Comparison of ENCODE assay signal across 2 cellular contexts in the genomic region with DNA sequence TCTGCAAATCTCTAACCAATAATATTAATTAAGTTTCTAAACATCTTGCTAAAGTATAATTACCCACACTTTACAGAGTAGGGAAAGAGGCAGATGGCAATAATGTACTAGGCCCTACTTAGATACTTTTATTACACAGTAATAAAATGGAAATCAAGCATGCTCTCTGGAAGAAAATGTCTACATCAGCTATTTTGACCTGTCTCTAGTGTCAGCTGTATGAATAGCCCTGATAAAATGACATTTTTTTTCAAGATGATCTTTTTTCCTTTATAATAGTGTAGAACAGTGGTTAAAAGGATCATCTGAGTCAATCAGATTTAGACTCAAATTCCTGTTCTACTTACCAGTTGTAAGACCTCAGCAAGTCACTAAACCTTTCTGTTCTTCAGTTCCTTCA.
TF ChIP-seq lines count a peak whose summit lies in the region.

No MANE protein-coding gene starts in this region.

TF ChIP-seq in K562, 482 proteins besides CTCF, POLR2A, EP300 and RAD21 (continued from another document):
- TF ChIP-seq, protein P1, sequence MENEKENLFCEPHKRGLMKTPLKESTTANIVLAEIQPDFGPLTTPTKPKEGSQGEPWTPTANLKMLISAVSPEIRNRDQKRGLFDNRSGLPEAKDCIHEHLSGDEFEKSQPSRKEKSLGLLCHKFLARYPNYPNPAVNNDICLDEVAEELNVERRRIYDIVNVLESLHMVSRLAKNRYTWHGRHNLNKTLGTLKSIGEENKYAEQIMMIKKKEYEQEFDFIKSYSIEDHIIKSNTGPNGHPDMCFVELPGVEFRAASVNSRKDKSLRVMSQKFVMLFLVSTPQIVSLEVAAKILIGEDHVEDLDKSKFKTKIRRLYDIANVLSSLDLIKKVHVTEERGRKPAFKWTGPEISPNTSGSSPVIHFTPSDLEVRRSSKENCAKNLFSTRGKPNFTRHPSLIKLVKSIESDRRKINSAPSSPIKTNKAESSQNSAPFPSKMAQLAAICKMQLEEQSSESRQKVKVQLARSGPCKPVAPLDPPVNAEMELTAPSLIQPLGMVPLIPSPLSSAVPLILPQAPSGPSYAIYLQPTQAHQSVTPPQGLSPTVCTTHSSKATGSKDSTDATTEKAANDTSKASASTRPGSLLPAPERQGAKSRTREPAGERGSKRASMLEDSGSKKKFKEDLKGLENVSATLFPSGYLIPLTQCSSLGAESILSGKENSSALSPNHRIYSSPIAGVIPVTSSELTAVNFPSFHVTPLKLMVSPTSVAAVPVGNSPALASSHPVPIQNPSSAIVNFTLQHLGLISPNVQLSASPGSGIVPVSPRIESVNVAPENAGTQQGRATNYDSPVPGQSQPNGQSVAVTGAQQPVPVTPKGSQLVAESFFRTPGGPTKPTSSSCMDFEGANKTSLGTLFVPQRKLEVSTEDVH (IDR thresholded peaks at IDR 0.05; ENCODE audit: low read depth, partially characterized antibody), result no peak
- TF ChIP-seq DIDO1 (tag; IDR thresholded peaks at IDR 0.05; ENCODE audit: low read depth), result no peak
- TF ChIP-seq ZNF316 (IDR thresholded peaks at IDR 0.05), result peak; percentile 12; the same call in 1 of the 2 replicates
- no peak for TF ChIP-seq GATA2 (CRISPR knock-in tag; IDR thresholded peaks at IDR 0.05)
- no peak for TF ChIP-seq L3MBTL2 (IDR thresholded peaks at IDR 0.05)
- TF ChIP-seq MAFF (IDR thresholded peaks at IDR 0.05; ENCODE audit: low read length), result peak; percentile 31; the same call in 1 of the 2 replicates
- no peak for TF ChIP-seq ARHGAP35 (IDR thresholded peaks at IDR 0.05; ENCODE audit: partially characterized antibody)
- no peak for TF ChIP-seq MED1 (CRISPR knock-in tag; IDR thresholded peaks at IDR 0.05; ENCODE audit: borderline replicate concordance)
- TF ChIP-seq COPS2 (conservative IDR thresholded peaks at IDR 0.05), result no peak
- TF ChIP-seq, protein P2, sequence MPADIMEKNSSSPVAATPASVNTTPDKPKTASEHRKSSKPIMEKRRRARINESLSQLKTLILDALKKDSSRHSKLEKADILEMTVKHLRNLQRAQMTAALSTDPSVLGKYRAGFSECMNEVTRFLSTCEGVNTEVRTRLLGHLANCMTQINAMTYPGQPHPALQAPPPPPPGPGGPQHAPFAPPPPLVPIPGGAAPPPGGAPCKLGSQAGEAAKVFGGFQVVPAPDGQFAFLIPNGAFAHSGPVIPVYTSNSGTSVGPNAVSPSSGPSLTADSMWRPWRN (IDR thresholded peaks at IDR 0.05; ENCODE audit: low read depth), result no peak
- TF ChIP-seq, protein P3, sequence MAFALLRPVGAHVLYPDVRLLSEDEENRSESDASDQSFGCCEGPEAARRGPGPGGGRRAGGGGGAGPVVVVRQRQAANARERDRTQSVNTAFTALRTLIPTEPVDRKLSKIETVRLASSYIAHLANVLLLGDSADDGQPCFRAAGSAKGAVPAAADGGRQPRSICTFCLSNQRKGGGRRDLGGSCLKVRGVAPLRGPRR (CRISPR knock-in tag; IDR thresholded peaks at IDR 0.05), result no peak
- no peak for TF ChIP-seq PML (IDR thresholded peaks at IDR 0.05; ENCODE audit: low read length)
- TF ChIP-seq, protein P4, sequence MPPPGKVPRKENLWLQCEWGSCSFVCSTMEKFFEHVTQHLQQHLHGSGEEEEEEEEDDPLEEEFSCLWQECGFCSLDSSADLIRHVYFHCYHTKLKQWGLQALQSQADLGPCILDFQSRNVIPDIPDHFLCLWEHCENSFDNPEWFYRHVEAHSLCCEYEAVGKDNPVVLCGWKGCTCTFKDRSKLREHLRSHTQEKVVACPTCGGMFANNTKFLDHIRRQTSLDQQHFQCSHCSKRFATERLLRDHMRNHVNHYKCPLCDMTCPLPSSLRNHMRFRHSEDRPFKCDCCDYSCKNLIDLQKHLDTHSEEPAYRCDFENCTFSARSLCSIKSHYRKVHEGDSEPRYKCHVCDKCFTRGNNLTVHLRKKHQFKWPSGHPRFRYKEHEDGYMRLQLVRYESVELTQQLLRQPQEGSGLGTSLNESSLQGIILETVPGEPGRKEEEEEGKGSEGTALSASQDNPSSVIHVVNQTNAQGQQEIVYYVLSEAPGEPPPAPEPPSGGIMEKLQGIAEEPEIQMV (tag; conservative IDR thresholded peaks at IDR 0.05; ENCODE audit: low read depth), result no peak
- TF ChIP-seq KLF10 (CRISPR knock-in tag; IDR thresholded peaks at IDR 0.05), result no peak

TF ChIP-seq in SK-N-SH, 30 proteins besides CTCF, POLR2A, EP300 and RAD21 (continued from another document):
- TF ChIP-seq, protein P5, sequence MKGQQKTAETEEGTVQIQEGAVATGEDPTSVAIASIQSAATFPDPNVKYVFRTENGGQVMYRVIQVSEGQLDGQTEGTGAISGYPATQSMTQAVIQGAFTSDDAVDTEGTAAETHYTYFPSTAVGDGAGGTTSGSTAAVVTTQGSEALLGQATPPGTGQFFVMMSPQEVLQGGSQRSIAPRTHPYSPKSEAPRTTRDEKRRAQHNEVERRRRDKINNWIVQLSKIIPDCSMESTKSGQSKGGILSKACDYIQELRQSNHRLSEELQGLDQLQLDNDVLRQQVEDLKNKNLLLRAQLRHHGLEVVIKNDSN (IDR thresholded peaks at IDR 0.05; ENCODE audit: borderline replicate concordance, low read depth), result no peak
- TF ChIP-seq NRF1 (IDR thresholded peaks at IDR 0.05; ENCODE audit: low read depth, low read length) (no peak), TAF1 (IDR thresholded peaks at IDR 0.05; ENCODE audit: borderline replicate concordance, low read depth, low read length) (no peak), GATA2 (CRISPR knock-in tag; IDR thresholded peaks at IDR 0.05) (no peak), EZH2phosphoT487 (IDR thresholded peaks at IDR 0.05; ENCODE audit: borderline replicate concordance, low read depth) (no peak), GABPA (IDR thresholded peaks at IDR 0.05; ENCODE audit: low read depth) (no peak), POLR2AphosphoS5 (IDR thresholded peaks at IDR 0.05; ENCODE audit: low read depth, low read length) (no peak)
- TF ChIP-seq, protein P6, sequence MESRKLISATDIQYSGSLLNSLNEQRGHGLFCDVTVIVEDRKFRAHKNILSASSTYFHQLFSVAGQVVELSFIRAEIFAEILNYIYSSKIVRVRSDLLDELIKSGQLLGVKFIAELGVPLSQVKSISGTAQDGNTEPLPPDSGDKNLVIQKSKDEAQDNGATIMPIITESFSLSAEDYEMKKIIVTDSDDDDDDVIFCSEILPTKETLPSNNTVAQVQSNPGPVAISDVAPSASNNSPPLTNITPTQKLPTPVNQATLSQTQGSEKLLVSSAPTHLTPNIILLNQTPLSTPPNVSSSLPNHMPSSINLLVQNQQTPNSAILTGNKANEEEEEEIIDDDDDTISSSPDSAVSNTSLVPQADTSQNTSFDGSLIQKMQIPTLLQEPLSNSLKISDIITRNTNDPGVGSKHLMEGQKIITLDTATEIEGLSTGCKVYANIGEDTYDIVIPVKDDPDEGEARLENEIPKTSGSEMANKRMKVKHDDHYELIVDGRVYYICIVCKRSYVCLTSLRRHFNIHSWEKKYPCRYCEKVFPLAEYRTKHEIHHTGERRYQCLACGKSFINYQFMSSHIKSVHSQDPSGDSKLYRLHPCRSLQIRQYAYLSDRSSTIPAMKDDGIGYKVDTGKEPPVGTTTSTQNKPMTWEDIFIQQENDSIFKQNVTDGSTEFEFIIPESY (IDR thresholded peaks at IDR 0.05; ENCODE audit: borderline replicate concordance, low read depth), result no peak
TF ChIP-seq in SK-N-SH: peak in this region for 0.
